ENCODE assay signal across 2 cellular contexts in the genomic region with DNA sequence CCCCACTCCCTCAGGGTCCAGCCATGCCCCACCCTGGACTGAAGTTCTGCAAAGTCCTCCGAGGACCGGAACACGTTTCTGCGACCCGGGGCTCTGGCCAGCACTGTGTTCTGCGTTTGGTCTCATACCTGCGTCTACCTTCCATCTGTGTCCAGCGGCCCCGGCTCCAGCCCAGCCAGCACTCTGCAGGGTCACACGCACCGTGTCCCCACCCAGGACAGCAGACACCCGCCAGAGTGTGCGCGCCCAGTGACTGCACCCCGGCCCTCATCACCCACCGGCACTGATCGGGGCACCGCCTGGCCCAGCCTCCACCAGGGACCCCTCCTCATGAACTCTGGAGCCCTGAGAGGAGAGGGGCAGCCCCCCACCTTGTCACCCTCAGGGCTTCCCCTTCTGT.
TF ChIP-seq lines count a peak whose summit lies in the region.

No MANE protein-coding gene starts in this region.

TF ChIP-seq in A549, 52 proteins besides CTCF, POLR2A, EP300 and RAD21 (continued from another document):
- TF ChIP-seq E2F6 (IDR thresholded peaks at IDR 0.05; ENCODE audit: borderline replicate concordance, low read depth) (no peak), ZSCAN20 (CRISPR knock-in tag; IDR thresholded peaks at IDR 0.05) (no peak), NFE2L2 (conservative IDR thresholded peaks at IDR 0.05; ENCODE audit: low read length) (no peak), TP53 (CRISPR knock-in tag; IDR thresholded peaks at IDR 0.05) (no peak), CBX2 (IDR thresholded peaks at IDR 0.05; ENCODE audit: borderline replicate concordance, low read depth) (no peak), KDM5A (IDR thresholded peaks at IDR 0.05) (no peak), HES2 (IDR thresholded peaks at IDR 0.05) (no peak), RCOR1 (IDR thresholded peaks at IDR 0.05; ENCODE audit: low read depth, low read length) (no peak)
TF ChIP-seq in A549: peak in this region for 0.

TF ChIP-seq in IMR-90, 13 proteins besides CTCF, POLR2A, EP300 and RAD21 (continued from another document):
- TF ChIP-seq, protein P1, sequence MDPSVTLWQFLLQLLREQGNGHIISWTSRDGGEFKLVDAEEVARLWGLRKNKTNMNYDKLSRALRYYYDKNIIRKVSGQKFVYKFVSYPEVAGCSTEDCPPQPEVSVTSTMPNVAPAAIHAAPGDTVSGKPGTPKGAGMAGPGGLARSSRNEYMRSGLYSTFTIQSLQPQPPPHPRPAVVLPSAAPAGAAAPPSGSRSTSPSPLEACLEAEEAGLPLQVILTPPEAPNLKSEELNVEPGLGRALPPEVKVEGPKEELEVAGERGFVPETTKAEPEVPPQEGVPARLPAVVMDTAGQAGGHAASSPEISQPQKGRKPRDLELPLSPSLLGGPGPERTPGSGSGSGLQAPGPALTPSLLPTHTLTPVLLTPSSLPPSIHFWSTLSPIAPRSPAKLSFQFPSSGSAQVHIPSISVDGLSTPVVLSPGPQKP (IDR thresholded peaks at IDR 0.05; ENCODE audit: borderline replicate concordance, low read depth, low read length): no peak
- TF ChIP-seq CHD1 (IDR thresholded peaks at IDR 0.05; ENCODE audit: low read depth, low read length): no peak
- no peak for TF ChIP-seq MXI1 (IDR thresholded peaks at IDR 0.05; ENCODE audit: borderline replicate concordance, low read depth, low read length)
- TF ChIP-seq FOS (IDR thresholded peaks at IDR 0.05; ENCODE audit: low read depth, low read length): no peak
- no peak for TF ChIP-seq NFE2L2 (IDR thresholded peaks at IDR 0.05; ENCODE audit: low read depth, low read length)
- TF ChIP-seq RFX5 (IDR thresholded peaks at IDR 0.05; ENCODE audit: low read depth, low read length): no peak
- TF ChIP-seq, protein P2, sequence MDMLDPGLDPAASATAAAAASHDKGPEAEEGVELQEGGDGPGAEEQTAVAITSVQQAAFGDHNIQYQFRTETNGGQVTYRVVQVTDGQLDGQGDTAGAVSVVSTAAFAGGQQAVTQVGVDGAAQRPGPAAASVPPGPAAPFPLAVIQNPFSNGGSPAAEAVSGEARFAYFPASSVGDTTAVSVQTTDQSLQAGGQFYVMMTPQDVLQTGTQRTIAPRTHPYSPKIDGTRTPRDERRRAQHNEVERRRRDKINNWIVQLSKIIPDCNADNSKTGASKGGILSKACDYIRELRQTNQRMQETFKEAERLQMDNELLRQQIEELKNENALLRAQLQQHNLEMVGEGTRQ (IDR thresholded peaks at IDR 0.05; ENCODE audit: low read depth, low read length): no peak
- TF ChIP-seq SMC3 (IDR thresholded peaks at IDR 0.05; ENCODE audit: low read depth, low read length): no peak
- TF ChIP-seq MAZ (IDR thresholded peaks at IDR 0.05; ENCODE audit: borderline replicate concordance, low read depth, low read length): no peak
- TF ChIP-seq RCOR1 (IDR thresholded peaks at IDR 0.05; ENCODE audit: insufficient replicate concordance, low read length): no peak
- no peak for TF ChIP-seq MAFK (IDR thresholded peaks at IDR 0.05; ENCODE audit: low read depth, low read length)
